ENCODE assay signal across 4 cellular contexts in the genomic region with DNA sequence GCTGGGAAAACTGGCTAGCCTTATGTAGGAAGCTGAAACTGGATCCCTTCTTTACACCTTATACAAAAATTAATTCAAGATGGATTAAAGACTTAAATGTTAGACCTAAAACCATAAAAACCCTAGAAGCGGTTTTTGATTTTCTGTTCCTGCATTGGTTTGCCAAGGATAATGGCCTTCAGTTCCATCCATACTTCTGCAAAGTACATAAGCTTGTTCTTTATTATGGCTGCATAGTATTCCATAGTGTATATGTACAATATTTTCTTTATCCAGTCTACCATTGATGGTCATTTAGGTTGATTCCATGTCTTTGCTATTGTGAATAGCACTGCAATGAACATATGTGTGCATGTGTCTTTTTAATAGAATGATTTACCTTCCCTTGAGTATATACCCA. TPM values are rescaled to one million over a fixed set of nuclear protein-coding genes. Genes with fewer than 3 reads are reported as not detected.
"Had no signal": no experiment of that assay in that cellular context is flagged by ENCODE, and none has a peak within 500 bp of the region (broad histone marks: within the 10 kb centered on the region; RNA-seq: fewer than 3 reads in every experiment).

No MANE protein-coding gene starts in this region.

RNA-seq across cellular contexts. Expression of gene PF4, which starts 22.8 kb away (rescaled TPM):
- total RNA-seq: LHCN-M2, M059J, MCF 10A, NCI-H460 had no signal

RNA-seq across cellular contexts. Expression of gene PPBP, which starts 28.9 kb away (rescaled TPM):
- total RNA-seq: LHCN-M2, M059J, MCF 10A, NCI-H460 had no signal

RNA-seq across cellular contexts. Expression of gene CXCL5, which starts 39.4 kb away (rescaled TPM):
- total RNA-seq: LHCN-M2 had no signal
